Comparison of ENCODE assay signal across 8 cellular contexts in genomic region chr12:22409071-22409951, GRCh38.
DNase-seq lines count a peak whose midpoint lies in the region; ATAC-seq and TF ChIP-seq lines count a peak whose summit lies in the region.

No MANE protein-coding gene starts in this region.

- H3K9ac ChIP-seq in SK-N-MC (ENCODE audit: insufficient read length) = no peak overlapping the region

- H3K4me3 ChIP-seq in SK-N-MC (0 out of 2 replicates have a peak overlapping the region, but pooled peaks have one; percentile 17), prostate gland (no peak overlapping the region)

- H3K27ac ChIP-seq in SK-N-MC = no peak overlapping the region
- peak overlapping the region; percentile 60 for H3K27ac ChIP-seq in epithelial cell of prostate
- H3K27ac ChIP-seq in prostate gland = no peak overlapping the region

- H3K27me3 ChIP-seq in prostate gland (replicated peaks; ENCODE audit: insufficient read depth) = no peaks in the 10 kb centered on the region

- intact Hi-C loops in prostate gland (cut with DNase I) = no loop called here

- H3K4me1 ChIP-seq in prostate gland (replicated peaks) = no peaks in the 10 kb centered on the region

- 66% methylated on average over 14 of the region's 14 CpGs for WGBS in prostate gland

- H3K9me3 ChIP-seq in SK-N-MC (ENCODE audit: low read depth, low read length) (no peaks in the 10 kb centered on the region), prostate gland (no peaks in the 10 kb centered on the region)

- DNase-seq in SK-N-MC (ENCODE audit: low read depth, low spot score) (peak; percentile 37), epithelial cell of prostate (ENCODE audit: low read depth, low spot score) (no peak), superior temporal gyrus (ENCODE audit: extremely low spot score) (peak; percentile 30), NCI-H146 treated with DMSO at 0.1 percent for 48 hours (lab: John Stamatoyannopoulos, UW; ENCODE audit: unreplicated experiment) (no peak), GF-D8 (lab: John Stamatoyannopoulos, UW) (no peak), prostate gland (ENCODE audit: low spot score) (no peak)

- TF ChIP-seq CTCF in prostate gland (IDR thresholded peaks at IDR 0.05) = no peak

- ATAC-seq in GM18861 (IDR thresholded peaks at IDR 0.05; ENCODE audit: unreplicated experiment) (peak; percentile 77), GM21825 (IDR thresholded peaks at IDR 0.05; ENCODE audit: unreplicated experiment) (peak; percentile 89)

- H3K36me3 ChIP-seq in SK-N-MC (ENCODE audit: insufficient read depth, low read length) (no peaks in the 10 kb centered on the region), prostate gland (no peaks in the 10 kb centered on the region)

- no peak for TF ChIP-seq POLR2A in prostate gland (IDR thresholded peaks at IDR 0.05)

Comparison
In these comparisons a context has a peak if more than half of its experiments do, and no peak if none do; other contexts are left out.
1. DNase-seq: peak in SK-N-MC (single experiment) and superior temporal gyrus (single experiment); none in epithelial cell of prostate (single experiment), NCI-H146 treated with DMSO at 0.1 percent for 48 hours (single experiment), GF-D8 (single experiment) and prostate gland (single experiment).